In the genomic region with DNA sequence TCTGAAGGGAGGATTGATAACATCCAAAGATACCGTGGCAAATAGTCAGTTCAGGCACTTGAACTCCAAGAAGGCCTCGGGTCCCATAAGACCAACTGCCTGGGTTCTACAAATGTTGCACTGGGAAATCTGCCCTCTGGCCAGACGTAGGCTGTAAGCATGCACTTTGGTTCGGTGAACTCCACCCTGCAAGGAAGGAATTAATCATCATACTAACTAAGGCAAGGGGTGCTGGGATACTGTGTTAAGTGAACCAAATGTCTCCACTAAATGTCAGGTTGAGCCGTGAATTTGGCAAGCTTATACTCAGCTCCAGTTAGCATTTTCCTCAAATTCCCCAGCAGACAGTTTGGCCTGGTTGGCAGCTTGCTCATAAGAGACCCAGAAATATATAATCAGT, we compare ENCODE assay signal across 19 cellular contexts.
"Had no signal": no experiment of that assay in that cellular context is flagged by ENCODE, and none has a peak within 500 bp of the region (broad histone marks: within the 10 kb centered on the region; RNA-seq: fewer than 3 reads in every experiment).

No MANE protein-coding gene starts in this region.

- H3K4me3 ChIP-seq: breast epithelium, psoas muscle, SJSA1, vagina had no signal

- DNase-seq: activated CD4-positive, alpha-beta T cell treated with anti-CD3 and anti-CD28 coated beads for 48 hours; activated CD4-positive, alpha-beta T cell treated with anti-CD3 and anti-CD28 coated beads, Interleukin-2, amount 50 U/mL, for 48 hours; activated CD8-positive, alpha-beta memory T cell treated with anti-CD3 and anti-CD28 coated beads for 24 hours; activated effector memory CD4-positive, alpha-beta T cell treated with Interleukin-2 at 50 U/mL for 16 hours; activated naive CD4-positive, alpha-beta T cell treated with Interleukin-2 at 50 U/mL for 16 hours; activated naive CD8-positive, alpha-beta T cell treated with anti-CD3 and anti-CD28 coated beads for 36 hours; effector memory CD4-positive, alpha-beta T cell; foreskin melanocyte; left colon; midbrain; naive thymus-derived CD4-positive, alpha-beta T cell; psoas muscle; stimulated activated CD4-positive, alpha-beta T cell treated with anti-CD3 and anti-CD28 coated beads, Interleukin-12 subunit alpha, Interleukin-12 subunit beta, amount 100 ng/mL, for 4 hours; stimulated activated CD4-positive, alpha-beta T cell treated with anti-CD3 and anti-CD28 coated beads, Interleukin-4, amount 100 ng/mL, for 1 hour; stimulated activated naive CD8-positive, alpha-beta T cell treated with anti-CD3 and anti-CD28 coated beads, Interleukin-15, Interleukin-2, amounts not matched to agents 100 U/mL and 50 U/mL, for 24 hours; T-cell had no signal

- ATAC-seq: left colon; naive thymus-derived CD4-positive, alpha-beta T cell; psoas muscle; stimulated activated naive CD8-positive, alpha-beta T cell treated with anti-CD3 and anti-CD28 coated beads, Interleukin-15, Interleukin-2, amounts not matched to agents 100 U/mL and 50 U/mL, for 24 hours; T-cell had no signal
